In genomic region chr7:156969972-156970420, GRCh38 we compare ENCODE assay signal across 11 cellular contexts. TPM values are rescaled to one million over a fixed set of nuclear protein-coding genes. Genes with fewer than 3 reads are reported as not detected.
DNase-seq lines count a peak whose midpoint lies in the region; ATAC-seq and TF ChIP-seq lines count a peak whose summit lies in the region.
"Had no signal": no experiment of that assay in that cellular context is flagged by ENCODE, and none has a peak within 500 bp of the region (broad histone marks: within the 10 kb centered on the region; RNA-seq: fewer than 3 reads in every experiment).

No MANE protein-coding gene starts in this region.

- H3K27ac Mint-ChIP-seq in natural killer cell: no peak overlapping the region
- H3K27ac Mint-ChIP-seq in natural killer cell treated with Interleukin-12 subunit alpha and Interleukin-12 subunit beta and Interleukin-15 and Interleukin-18, amount 100 ng/mL, for 72 hours: no peak overlapping the region
- H3K27ac Mint-ChIP-seq: naive B cell had no signal

- peaks cover 8% of the 10 kb centered on the region for H3K36me3 Mint-ChIP-seq in natural killer cell
- no peaks in the 10 kb centered on the region for H3K36me3 Mint-ChIP-seq in natural killer cell treated with Interleukin-12 subunit alpha and Interleukin-12 subunit beta and Interleukin-15 and Interleukin-18, amount 100 ng/mL, for 72 hours

- H3K9me3 Mint-ChIP-seq in natural killer cell: no peaks in the 10 kb centered on the region
- H3K9me3 Mint-ChIP-seq in natural killer cell treated with Interleukin-12 subunit alpha and Interleukin-12 subunit beta and Interleukin-15 and Interleukin-18, amount 100 ng/mL, for 72 hours: no peaks in the 10 kb centered on the region
- H3K9me3 Mint-ChIP-seq: naive B cell had no signal

- no peak overlapping the region for H3K4me3 Mint-ChIP-seq in natural killer cell
- H3K4me3 Mint-ChIP-seq in natural killer cell treated with Interleukin-12 subunit alpha and Interleukin-12 subunit beta and Interleukin-15 and Interleukin-18, amount 100 ng/mL, for 72 hours: no peak overlapping the region
- H3K4me3 Mint-ChIP-seq: naive B cell had no signal

- H3K4me1 ChIP-seq in foreskin keratinocyte: peaks cover 16% of the 10 kb centered on the region

- no peaks in the 10 kb centered on the region for H3K4me1 Mint-ChIP-seq in natural killer cell
- no peaks in the 10 kb centered on the region for H3K4me1 Mint-ChIP-seq in natural killer cell treated with Interleukin-12 subunit alpha and Interleukin-12 subunit beta and Interleukin-15 and Interleukin-18, amount 100 ng/mL, for 72 hours (ENCODE audit: low read depth in 2 of 2)
- H3K4me1 Mint-ChIP-seq: naive B cell had no signal

- H3K27me3 Mint-ChIP-seq in natural killer cell (ENCODE audit: low read depth in 2 of 2): no peaks in the 10 kb centered on the region
- H3K27me3 Mint-ChIP-seq in natural killer cell treated with Interleukin-12 subunit alpha and Interleukin-12 subunit beta and Interleukin-15 and Interleukin-18, amount 100 ng/mL, for 72 hours: no peaks in the 10 kb centered on the region
- H3K27me3 Mint-ChIP-seq: naive B cell had no signal

- ATAC-seq in natural killer cell (peak in 2 of 3 donors; percentile 38 to 46), foreskin keratinocyte (peak; percentile 66), HG02840 (IDR thresholded peaks at IDR 0.05; ENCODE audit: low FRiP score, unreplicated experiment) (no peak)
- ATAC-seq in natural killer cell treated with Interleukin-12 subunit alpha and Interleukin-12 subunit beta and Interleukin-15 and Interleukin-18, amount 100 ng/mL, for 72 hours: no peak
- no peak for ATAC-seq in activated CD4-positive, CD25-positive, alpha-beta regulatory T cell treated with anti-CD3 and anti-CD28 coated beads, Interleukin-2, amount 50 U/mL, for 24 hours

- intact Hi-C loops in natural killer cell (cut with micrococcal nuclease): loop anchor here (5.0 kb wide), 1 partner anchor 417 kb away; no protein-coding TSS in a partner anchor

- no peak overlapping the region for H3K27ac ChIP-seq in foreskin keratinocyte
- H3K27ac ChIP-seq: suprapubic skin had no signal

- TF ChIP-seq CTCF in natural killer cell (IDR thresholded peaks at IDR 0.05): peak; percentile 27
- TF ChIP-seq CTCF in foreskin keratinocyte (conservative IDR thresholded peaks at IDR 0.05): peak; percentile 66

- no peaks in the 10 kb centered on the region for H3K27me3 ChIP-seq in foreskin keratinocyte
- H3K27me3 ChIP-seq: suprapubic skin had no signal

- DNase-seq in natural killer cell (no peak), RPMI7951 (ENCODE audit: low read depth) (peak; percentile 33), foreskin keratinocyte (peak; percentile 72 to 88), iPS-NIHi11 (ENCODE audit: low spot score) (no peak), cerebellar nuclear complex (lab: John Stamatoyannopoulos, UW) (no peak)
- DNase-seq in natural killer cell treated with Interleukin-12 subunit alpha and Interleukin-12 subunit beta and Interleukin-15 and Interleukin-18, amount 100 ng/mL, for 72 hours (ENCODE audit: low spot score): no peak
- DNase-seq: naive B cell, NCI-H1930 had no signal

RNA-seq across cellular contexts. Expression of gene NOM1, which starts 20.5 kb away (rescaled TPM):
- total RNA-seq in natural killer cell (10 to 100 TPM; 22.5 to 35.6 (median 34.7) TPM), foreskin keratinocyte (22.9 and 26.2 TPM in 2 replicates)
- total RNA-seq in natural killer cell treated with Interleukin-12 subunit alpha and Interleukin-12 subunit beta and Interleukin-15 and Interleukin-18, amount 100 ng/mL, for 72 hours: 10 to 100 TPM; 28.9 to 68.1 TPM
- total RNA-seq in RPMI7951 (2014; rRNA removed; shearing (Covaris generic)): 11.8 and 18.1 TPM in 2 replicates
- polyA plus RNA-seq in foreskin keratinocyte: 9.1 and 9.7 TPM in 2 replicates

RNA-seq across cellular contexts. Expression of gene MNX1, which starts 40.5 kb away (rescaled TPM):
- not detected for total RNA-seq in natural killer cell
- total RNA-seq in natural killer cell treated with Interleukin-12 subunit alpha and Interleukin-12 subunit beta and Interleukin-15 and Interleukin-18, amount 100 ng/mL, for 72 hours: not detected
- total RNA-seq in RPMI7951 (2014; rRNA removed; shearing (Covaris generic)): 1.8 and 2.0 TPM in 2 replicates
- 0.11 TPM in 1 of 2 replicates, not detected in the other for total RNA-seq in foreskin keratinocyte
- 0.03 TPM in 2 replicates for polyA plus RNA-seq in foreskin keratinocyte

Comparison
In these comparisons a context has a peak if more than half of its experiments do, and no peak if none do; other contexts are left out.
1. ATAC-seq: peak in natural killer cell (2 of 3) and foreskin keratinocyte (single experiment); none in natural killer cell treated with Interleukin-12 subunit alpha and Interleukin-12 subunit beta and Interleukin-15 and Interleukin-18, amount 100 ng/mL, for 72 hours (0 of 2), HG02840 (single experiment) and activated CD4-positive, CD25-positive, alpha-beta regulatory T cell treated with anti-CD3 and anti-CD28 coated beads, Interleukin-2, amount 50 U/mL, for 24 hours (0 of 2).
2. DNase-seq: peak in RPMI7951 (single experiment) and foreskin keratinocyte (2 of 2); none in natural killer cell (single experiment), natural killer cell treated with Interleukin-12 subunit alpha and Interleukin-12 subunit beta and Interleukin-15 and Interleukin-18, amount 100 ng/mL, for 72 hours (single experiment), iPS-NIHi11 (single experiment) and cerebellar nuclear complex (0 of 2).